ENCODE assay signal across 30 cellular contexts in the genomic region with DNA sequence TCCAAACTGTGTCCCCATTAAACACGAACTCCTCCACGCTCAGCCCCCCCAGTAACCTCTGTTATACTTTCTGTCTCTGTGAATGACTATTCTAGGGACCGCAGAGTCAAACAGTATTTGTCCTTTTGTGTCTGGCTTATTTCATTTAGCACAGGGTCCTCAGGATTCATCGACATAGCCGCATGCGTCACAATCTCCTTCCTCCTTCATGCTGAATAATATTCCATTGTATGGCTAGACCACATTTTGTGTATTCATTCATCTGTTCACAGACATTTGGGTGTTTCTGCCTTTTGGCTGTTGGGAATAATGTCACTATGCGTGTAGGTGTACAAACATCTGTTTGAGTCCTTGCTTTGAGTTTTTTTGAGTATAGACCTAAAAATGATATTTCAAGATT.
DNase-seq lines count a peak whose midpoint lies in the region; ATAC-seq, FAIRE-seq and TF ChIP-seq lines count a peak whose summit lies in the region.
"Had no signal": no experiment of that assay in that cellular context is flagged by ENCODE, and none has a peak within 500 bp of the region (broad histone marks: within the 10 kb centered on the region; RNA-seq: fewer than 3 reads in every experiment).

No MANE protein-coding gene starts in this region.

- H3K4me1 ChIP-seq in Panc1 (ENCODE audit: control insufficient read depth, insufficient read depth, low read length): peaks cover 24% of the 10 kb centered on the region
- H3K4me1 ChIP-seq in endothelial cell of umbilical vein (ENCODE audit: control insufficient read depth, extremely low read depth, insufficient read depth, low read length): peaks cover 36% of the 10 kb centered on the region
- peaks cover 25 to 61% of the 10 kb centered on the region in 2 donors for H3K4me1 ChIP-seq in thoracic aorta (ENCODE audit: control insufficient read depth in 1 of 2, low read depth in 2 of 2)

- CTCF ChIA-PET in Panc1 (lab: Charles Lee): no interaction called here
- CTCF ChIA-PET in endothelial cell of umbilical vein (lab: Charles Lee): interaction anchor here (0.7 to 2.3 kb wide), 8 partner anchors 30 to 300 kb away, joined by 3 to 7 read pairs (median 4); partner anchors contain the start of gene SH3RF3

- BruUV-seq in Panc1 (replicated peaks; lab: Mats Ljungman, UMichigan): no TSS peak
- BruUV-seq in endothelial cell of umbilical vein (replicated peaks; lab: Mats Ljungman, UMichigan): no TSS peak

- H3K9me3 Mint-ChIP-seq in T-helper 2 cell treated with Interferon-gamma antibody and Interleukin-4, amounts not matched to agents 5 μg/mL and 100 μg/mL, for 36 hours: no peaks in the 10 kb centered on the region
- H3K9me3 Mint-ChIP-seq in activated naive CD8-positive, alpha-beta T cell treated with anti-CD3 and anti-CD28 coated beads, Interleukin-2, amount 50 U/mL, for 24 hours: no peaks in the 10 kb centered on the region
- H3K9me3 Mint-ChIP-seq: dendritic cell treated with granulocyte-macrophage colony-stimulating factor and Interleukin-4, amounts not matched to agents 40 ng/mL and 50 ng/mL, for 4 days; GM23338; stimulated activated naive CD8-positive, alpha-beta T cell treated with anti-CD3 and anti-CD28 coated beads, Interleukin-15, amount 100 ng/mL, for 72 hours had no signal

- H3K27ac ChIP-seq in Panc1 (ENCODE audit: low read length): peak overlapping the region; percentile 19; the same call in 1 of the 2 replicates
- peak overlapping the region; percentile 68 for H3K27ac ChIP-seq in endothelial cell of umbilical vein (ENCODE audit: insufficient read depth, low read depth, low read length)
- H3K27ac ChIP-seq in thoracic aorta: peak overlapping the region; percentile 50 to 61
- H3K27ac ChIP-seq: cardiac muscle cell, gastrocnemius medialis, hepatocyte, prostate gland, SK-N-MC had no signal

- FAIRE-seq in endothelial cell of umbilical vein (lab: Jason Lieb, UNC): peak; percentile 28
- FAIRE-seq: GM12891 had no signal

- peaks cover 79% of the 10 kb centered on the region for H3K27me3 Mint-ChIP-seq in T-helper 2 cell treated with Interferon-gamma antibody and Interleukin-4, amounts not matched to agents 5 μg/mL and 100 μg/mL, for 36 hours (ENCODE audit: low read depth)
- H3K27me3 Mint-ChIP-seq in activated naive CD8-positive, alpha-beta T cell treated with anti-CD3 and anti-CD28 coated beads, Interleukin-2, amount 50 U/mL, for 24 hours: peaks cover 56% of the 10 kb centered on the region

- H3K36me3 Mint-ChIP-seq in T-helper 2 cell treated with Interferon-gamma antibody and Interleukin-4, amounts not matched to agents 5 μg/mL and 100 μg/mL, for 36 hours (ENCODE audit: low read depth): no peaks in the 10 kb centered on the region
- H3K36me3 Mint-ChIP-seq in activated naive CD8-positive, alpha-beta T cell treated with anti-CD3 and anti-CD28 coated beads, Interleukin-2, amount 50 U/mL, for 24 hours (ENCODE audit: low read depth): peaks cover 2% of the 10 kb centered on the region
- H3K36me3 Mint-ChIP-seq: CD8-positive, alpha-beta T cell had no signal

- no peaks in the 10 kb centered on the region for H3K9me3 ChIP-seq in Panc1 (ENCODE audit: control insufficient read depth, insufficient read depth, low read depth, low read length)
- no peaks in the 10 kb centered on the region for H3K9me3 ChIP-seq in endothelial cell of umbilical vein (replicated peaks; ENCODE audit: control insufficient read depth, insufficient read depth, low read length)
- H3K9me3 ChIP-seq in thoracic aorta: no peaks in the 10 kb centered on the region
- H3K9me3 ChIP-seq: gastrocnemius medialis, prostate gland had no signal

- H4K20me1 ChIP-seq in endothelial cell of umbilical vein (replicated peaks; ENCODE audit: control insufficient read depth, extremely low read depth, insufficient read depth, low read length): no peaks in the 10 kb centered on the region

- no peak overlapping the region for H3K27ac Mint-ChIP-seq in T-helper 2 cell treated with Interferon-gamma antibody and Interleukin-4, amounts not matched to agents 5 μg/mL and 100 μg/mL, for 36 hours
- no peak overlapping the region for H3K27ac Mint-ChIP-seq in activated naive CD8-positive, alpha-beta T cell treated with anti-CD3 and anti-CD28 coated beads, Interleukin-2, amount 50 U/mL, for 24 hours
- H3K27ac Mint-ChIP-seq: activated CD8-positive, alpha-beta T cell treated with anti-CD3 and anti-CD28 coated beads, Interleukin-2, amount 10 ng/mL, durations not matched to agents 7 days and 5 days; CD8-positive, alpha-beta T cell; dendritic cell treated with granulocyte-macrophage colony-stimulating factor and Interleukin-4, amounts not matched to agents 40 ng/mL and 50 ng/mL, for 4 days; GM23338; stimulated activated naive CD8-positive, alpha-beta T cell treated with anti-CD3 and anti-CD28 coated beads, Interleukin-15, amount 100 ng/mL, for 72 hours had no signal

- H3K27me3 ChIP-seq in Panc1 (ENCODE audit: control insufficient read depth, insufficient read depth, low read length) (no peaks in the 10 kb centered on the region; the same call in 1 of the 2 replicates), endothelial cell of umbilical vein (ENCODE audit: control insufficient read depth in 2 of 2, insufficient read depth in 2 of 2, low read length in 2 of 2) (no peaks in the 10 kb centered on the region), thoracic aorta (replicated peaks; ENCODE audit: insufficient read depth) (no peaks in the 10 kb centered on the region)
- H3K27me3 ChIP-seq: gastrocnemius medialis, hepatocyte, tibial nerve had no signal

- H3K4me3 ChIP-seq in Panc1 (ENCODE audit: low read depth in 2 of 2, low read length in 2 of 2): no peak overlapping the region
- H3K4me3 ChIP-seq in endothelial cell of umbilical vein (replicated peaks in 1 of 3; ENCODE audit: insufficient read depth in 1 of 3, low read depth in 1 of 3, low read length in 3 of 3): no peak overlapping the region
- H3K4me3 ChIP-seq in thoracic aorta: no peak overlapping the region
- H3K4me3 ChIP-seq: cardiac muscle cell, gastrocnemius medialis, GM23338, hepatocyte, prostate gland, SK-N-MC, tibial nerve had no signal

- in situ Hi-C loops in Panc1 (cut with HindIII; ENCODE audit: low pct_unique_long_range_greater_than_20kb, low sequenced_read_pairs): no loop called here

- H3K36me3 ChIP-seq in Panc1 (ENCODE audit: control insufficient read depth, insufficient read depth, low read length): no peaks in the 10 kb centered on the region
- no peaks in the 10 kb centered on the region for H3K36me3 ChIP-seq in endothelial cell of umbilical vein (ENCODE audit: control insufficient read depth in 2 of 2, extremely low read depth in 1 of 2, insufficient read depth in 2 of 2, low read length in 2 of 2)
- H3K36me3 ChIP-seq in thoracic aorta: no peaks in the 10 kb centered on the region
- H3K36me3 ChIP-seq: cardiac muscle cell, gastrocnemius medialis, prostate gland, tibial nerve had no signal

- no peak overlapping the region for H2AFZ ChIP-seq in endothelial cell of umbilical vein (ENCODE audit: low read depth, low read length)
- H2AFZ ChIP-seq: GM23338, hepatocyte had no signal

- H3K9ac ChIP-seq in endothelial cell of umbilical vein (replicated peaks; ENCODE audit: extremely low read depth, insufficient read depth, low read length): peak overlapping the region; percentile 35

- no peaks in the 10 kb centered on the region for H3K9me1 ChIP-seq in endothelial cell of umbilical vein (replicated peaks; ENCODE audit: control insufficient read depth, extremely low read depth, insufficient read depth, low read length)

- TF ChIP-seq POLR2A in endothelial cell of umbilical vein (IDR thresholded peaks at IDR 0.05; ENCODE audit: low read depth, low read length): no peak

- intact Hi-C loops in Panc1 (cut with micrococcal nuclease; ENCODE audit: unreplicated experiment): no loop called here
- intact Hi-C loops in endothelial cell of umbilical vein (cut with micrococcal nuclease): loop anchor here (1.0 to 5.0 kb wide), 2 partner anchors 37 to 52 kb away; no protein-coding TSS in a partner anchor

- H3K79me2 ChIP-seq in endothelial cell of umbilical vein (ENCODE audit: control insufficient read depth, insufficient read depth, low read length): peaks cover 19% of the 10 kb centered on the region
- H3K79me2 ChIP-seq: hepatocyte had no signal

- H3K4me1 Mint-ChIP-seq in T-helper 2 cell treated with Interferon-gamma antibody and Interleukin-4, amounts not matched to agents 5 μg/mL and 100 μg/mL, for 36 hours (ENCODE audit: low read depth): peaks cover 31% of the 10 kb centered on the region
- peaks cover 57% of the 10 kb centered on the region for H3K4me1 Mint-ChIP-seq in activated naive CD8-positive, alpha-beta T cell treated with anti-CD3 and anti-CD28 coated beads, Interleukin-2, amount 50 U/mL, for 24 hours

- ATAC-seq in Panc1 (no peak), thoracic aorta (ENCODE audit: insufficient number of reproducible peaks, low FRiP score, low read depth) (no peak)
- ATAC-seq in activated naive CD8-positive, alpha-beta T cell treated with anti-CD3 and anti-CD28 coated beads, Interleukin-2, amount 50 U/mL, for 24 hours: no peak
- ATAC-seq: activated CD8-positive, alpha-beta T cell treated with anti-CD3 and anti-CD28 coated beads, Interleukin-2, amount 10 ng/mL, durations not matched to agents 7 days and 5 days; CD8-positive, alpha-beta T cell; gastrocnemius medialis; GM23338; left colon; stimulated activated naive CD8-positive, alpha-beta T cell treated with anti-CD3 and anti-CD28 coated beads, Interleukin-15, amount 100 ng/mL, for 72 hours had no signal

- POLR2A ChIA-PET in Panc1 (lab: Charles Lee): no interaction called here
- POLR2A ChIA-PET in endothelial cell of umbilical vein (lab: Charles Lee): no interaction called here

- H3K4me3 Mint-ChIP-seq in T-helper 2 cell treated with Interferon-gamma antibody and Interleukin-4, amounts not matched to agents 5 μg/mL and 100 μg/mL, for 36 hours: no peak overlapping the region
- no peak overlapping the region for H3K4me3 Mint-ChIP-seq in activated naive CD8-positive, alpha-beta T cell treated with anti-CD3 and anti-CD28 coated beads, Interleukin-2, amount 50 U/mL, for 24 hours
- H3K4me3 Mint-ChIP-seq: activated CD8-positive, alpha-beta T cell treated with anti-CD3 and anti-CD28 coated beads, Interleukin-2, amount 10 ng/mL, durations not matched to agents 7 days and 5 days; CD8-positive, alpha-beta T cell; dendritic cell treated with granulocyte-macrophage colony-stimulating factor and Interleukin-4, amounts not matched to agents 40 ng/mL and 50 ng/mL, for 4 days; GM23338; stimulated activated naive CD8-positive, alpha-beta T cell treated with anti-CD3 and anti-CD28 coated beads, Interleukin-15, amount 100 ng/mL, for 72 hours had no signal

- dilution Hi-C loops in endothelial cell of umbilical vein (cut with MboI; ENCODE audit: extremely low pct_ligation_motif_present, low sequenced_read_pairs): no loop called here

- no peak for TF ChIP-seq CTCF in Panc1 (IDR thresholded peaks at IDR 0.05)
- no peak for TF ChIP-seq CTCF in endothelial cell of umbilical vein (IDR thresholded peaks at IDR 0.05; ENCODE audit: extremely low read depth in 1 of 2, insufficient read depth in 1 of 2, low read depth in 1 of 2, low read length in 2 of 2)
- no peak for TF ChIP-seq CTCF in thoracic aorta (IDR thresholded peaks at IDR 0.05)

- DNase-seq in activated effector memory CD4-positive, alpha-beta T cell treated with anti-CD3 and anti-CD28 coated beads, Interleukin-2, amount 50 U/mL, for 16 hours: peak; percentile 21
- no peak for DNase-seq in activated effector memory CD4-positive, alpha-beta T cell treated with Interleukin-2 at 50 U/mL for 16 hours
- no peak for DNase-seq in Panc1 (ENCODE audit: low read depth, low spot score)
- DNase-seq in endothelial cell of umbilical vein (ENCODE audit: low read depth, low spot score): peak; percentile 21
- no peak for DNase-seq in thoracic aorta (ENCODE audit: low spot score)
- DNase-seq in T-helper 2 cell treated with Interferon-gamma antibody and Interleukin-4, amounts not matched to agents 5 μg/mL and 100 μg/mL, for 36 hours (ENCODE audit: low spot score): no peak
- DNase-seq in activated naive CD8-positive, alpha-beta T cell treated with anti-CD3 and anti-CD28 coated beads, Interleukin-2, amount 50 U/mL, for 24 hours: no peak
- no peak for DNase-seq in DMS79 treated with DMSO at 0.1 percent for 48 hours (lab: John Stamatoyannopoulos, UW)
- DNase-seq: activated CD4-positive, alpha-beta T cell treated with anti-CD3 and anti-CD28 coated beads for 1 hour; activated CD8-positive, alpha-beta T cell treated with anti-CD3 and anti-CD28 coated beads, Interleukin-2, amount 10 ng/mL, durations not matched to agents 7 days and 5 days; activated naive CD4-positive, alpha-beta T cell treated with Interleukin-2 at 50 U/mL for 16 hours; DMS 273 treated with DMSO at 0.1 percent for 48 hours; gastrocnemius medialis; left colon; NCI-H1105; NCI-H2029; NCI-H526; NK-92 treated with Interleukin-12 subunit alpha and Interleukin-12 subunit beta, amount 100 ng/mL, for 24 hours; stimulated activated CD8-positive, alpha-beta memory T cell treated with anti-CD3 and anti-CD28 coated beads, Interleukin-4, amount 100 ng/mL, for 48 hours; stimulated activated naive CD8-positive, alpha-beta T cell treated with anti-CD3 and anti-CD28 coated beads, Interleukin-15, amount 100 ng/mL, for 72 hours; T-helper 2 cell had no signal

- H3K4me2 ChIP-seq in endothelial cell of umbilical vein (ENCODE audit: insufficient read depth, low read length): peak overlapping the region; percentile 57
- H3K4me2 ChIP-seq: GM23338, hepatocyte had no signal

Comparison
In these comparisons a context has a peak if more than half of its experiments do, and no peak if none do; other contexts are left out.
1. DNase-seq: peak in activated effector memory CD4-positive, alpha-beta T cell treated with anti-CD3 and anti-CD28 coated beads, Interleukin-2, amount 50 U/mL, for 16 hours (single experiment) and endothelial cell of umbilical vein (single experiment); none in activated effector memory CD4-positive, alpha-beta T cell treated with Interleukin-2 at 50 U/mL for 16 hours (single experiment), Panc1 (single experiment), thoracic aorta (single experiment), T-helper 2 cell treated with Interferon-gamma antibody and Interleukin-4, amounts not matched to agents 5 μg/mL and 100 μg/mL, for 36 hours (single experiment), activated naive CD8-positive, alpha-beta T cell treated with anti-CD3 and anti-CD28 coated beads, Interleukin-2, amount 50 U/mL, for 24 hours (single experiment) and DMS79 treated with DMSO at 0.1 percent for 48 hours (single experiment).
2. Peak in every context shown above with its lines, with median percentiles within 50 percentile points of each other: H3K27ac ChIP-seq.